Comparison of ENCODE assay signal across 27 cellular contexts in the genomic region with DNA sequence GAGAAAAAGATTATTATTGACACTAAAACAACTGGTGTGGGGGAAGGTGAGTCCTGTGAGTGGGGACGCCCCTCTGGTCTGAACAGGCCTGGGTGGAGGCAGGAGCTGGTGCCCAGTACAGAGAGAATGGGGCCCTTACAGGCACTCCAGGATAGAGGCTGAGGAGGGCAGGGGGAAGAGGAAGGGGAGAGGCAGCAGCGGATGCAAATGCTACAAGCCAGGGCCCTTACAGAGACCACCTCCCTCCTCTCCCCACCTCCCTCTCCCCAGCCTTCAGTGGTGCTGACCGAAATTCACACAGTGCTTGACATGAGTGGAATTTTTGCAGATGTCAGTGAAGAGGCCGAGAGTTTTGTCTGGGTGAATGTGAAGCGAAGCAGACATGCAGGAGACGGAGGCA. TPM values are rescaled to one million over a fixed set of nuclear protein-coding genes. Genes with fewer than 3 reads are reported as not detected.
DNase-seq lines count a peak whose midpoint lies in the region; ATAC-seq and TF ChIP-seq lines count a peak whose summit lies in the region.
"Had no signal": no experiment of that assay in that cellular context is flagged by ENCODE, and none has a peak within 500 bp of the region (broad histone marks: within the 10 kb centered on the region; RNA-seq: fewer than 3 reads in every experiment).

No MANE protein-coding gene starts in this region.

- ATAC-seq in naive thymus-derived CD8-positive, alpha-beta T cell, result no peak
- no peak for ATAC-seq in GM21737 (IDR thresholded peaks at IDR 0.05; ENCODE audit: unreplicated experiment)
- ATAC-seq: sciatic nerve had no signal

- H3K9me3 Mint-ChIP-seq in chondrocyte (ENCODE audit: low read depth) (peaks cover 4% of the 10 kb centered on the region), type B pancreatic cell (no peaks in the 10 kb centered on the region)
- H3K9me3 Mint-ChIP-seq in naive thymus-derived CD8-positive, alpha-beta T cell, result peaks cover 0 to 8% (median 0%) of the 10 kb centered on the region in 9 donors
- H3K9me3 Mint-ChIP-seq: dendritic cell treated with granulocyte-macrophage colony-stimulating factor and Interleukin-4, amounts not matched to agents 40 ng/mL and 50 ng/mL, for 4 days; stimulated activated effector memory CD8-positive, alpha-beta T cell treated with anti-CD3 and anti-CD28 coated beads, Interleukin-12 subunit alpha, Interleukin-12 subunit beta, amount 100 ng/mL, for 72 hours had no signal

- peak; percentile 54 for DNase-seq in activated CD8-positive, alpha-beta memory T cell treated with anti-CD3 and anti-CD28 coated beads for 24 hours
- no peak for DNase-seq in activated CD8-positive, alpha-beta memory T cell treated with anti-CD3 and anti-CD28 coated beads, Interleukin-2, amount 50 U/mL, for 4 hours
- DNase-seq in chondrocyte (ENCODE audit: low spot score), result peak; percentile 50
- no peak for DNase-seq in naive thymus-derived CD8-positive, alpha-beta T cell
- peak; percentile 36 for DNase-seq in type B pancreatic cell (ENCODE audit: extremely low spot score, unreplicated experiment)
- DNase-seq in SW 1271 (lab: John Stamatoyannopoulos, UW), result no peak
- DNase-seq in SIG-M5 treated with dmso at 0.1 percent for 504 hours (lab: John Stamatoyannopoulos, UW; ENCODE audit: unreplicated experiment), result no peak
- DNase-seq: activated B cell treated with CpG ODN at 0.5 μM for 24 hours, C1 segment of cervical spinal cord, foreskin fibroblast, GDM1, HCEC 1CT, hypothalamus, midbrain, NCI-H1436, NCI-H748 treated with DMSO at 0.1 percent for 48 hours, SHP77 treated with DMSO at 0.1 percent for 48 hours, T-helper 2 cell had no signal

- H3K4me3 Mint-ChIP-seq in chondrocyte (ENCODE audit: unreplicated experiment), result no peak overlapping the region
- peak overlapping the region in 7 of 10 donors; percentile 36 to 67 (median 44) for H3K4me3 Mint-ChIP-seq in naive thymus-derived CD8-positive, alpha-beta T cell
- H3K4me3 Mint-ChIP-seq in type B pancreatic cell, result no peak overlapping the region
- H3K4me3 Mint-ChIP-seq: activated CD8-positive, alpha-beta T cell treated with anti-CD3 and anti-CD28 coated beads, Interleukin-2, amount 10 ng/mL, durations not matched to agents 7 days and 5 days; dendritic cell treated with granulocyte-macrophage colony-stimulating factor and Interleukin-4, amounts not matched to agents 40 ng/mL and 50 ng/mL, for 4 days; stimulated activated effector memory CD8-positive, alpha-beta T cell treated with anti-CD3 and anti-CD28 coated beads, Interleukin-12 subunit alpha, Interleukin-12 subunit beta, amount 100 ng/mL, for 72 hours had no signal

- POLR2A ChIA-PET in naive thymus-derived CD8-positive, alpha-beta T cell (lab: Charles Lee), result interaction anchor here (0.5 kb wide), 1 partner anchor 1062 kb away, joined by 3 read pairs; no protein-coding TSS in a partner anchor

- H3K27ac Mint-ChIP-seq in chondrocyte (ENCODE audit: unreplicated experiment), result no peak overlapping the region
- peak overlapping the region in 5 of 10 donors; percentile 30 to 86 (median 72) for H3K27ac Mint-ChIP-seq in naive thymus-derived CD8-positive, alpha-beta T cell
- H3K27ac Mint-ChIP-seq in type B pancreatic cell, result peak overlapping the region; percentile 8
- H3K27ac Mint-ChIP-seq: activated B cell treated with CpG ODN at 0.5 μM for 24 hours; activated CD8-positive, alpha-beta T cell treated with anti-CD3 and anti-CD28 coated beads, Interleukin-2, amount 10 ng/mL, durations not matched to agents 7 days and 5 days; dendritic cell treated with granulocyte-macrophage colony-stimulating factor and Interleukin-4, amounts not matched to agents 40 ng/mL and 50 ng/mL, for 4 days; stimulated activated effector memory CD8-positive, alpha-beta T cell treated with anti-CD3 and anti-CD28 coated beads, Interleukin-12 subunit alpha, Interleukin-12 subunit beta, amount 100 ng/mL, for 72 hours had no signal

- H3K4me1 Mint-ChIP-seq in chondrocyte (ENCODE audit: low read depth) (peaks cover 21% of the 10 kb centered on the region), type B pancreatic cell (ENCODE audit: unreplicated experiment) (peaks cover 61% of the 10 kb centered on the region)
- peaks cover 16 to 29% (median 29%) of the 10 kb centered on the region in 4 donors for H3K4me1 Mint-ChIP-seq in naive thymus-derived CD8-positive, alpha-beta T cell

- TF ChIP-seq CTCF in chondrocyte (IDR thresholded peaks at IDR 0.05) (no peak), type B pancreatic cell (conservative IDR thresholded peaks at IDR 0.05) (no peak)

- H3K27me3 Mint-ChIP-seq in chondrocyte (ENCODE audit: low read depth) (peaks cover 28% of the 10 kb centered on the region), type B pancreatic cell (no peaks in the 10 kb centered on the region)
- H3K27me3 Mint-ChIP-seq in naive thymus-derived CD8-positive, alpha-beta T cell, result peaks cover 0 to 4% (median 2%) of the 10 kb centered on the region in 5 donors

- H3K36me3 Mint-ChIP-seq in chondrocyte (ENCODE audit: low read depth), result no peaks in the 10 kb centered on the region
- no peaks in the 10 kb centered on the region for H3K36me3 Mint-ChIP-seq in naive thymus-derived CD8-positive, alpha-beta T cell
- H3K36me3 Mint-ChIP-seq in type B pancreatic cell, result no peaks in the 10 kb centered on the region

RNA-seq across cellular contexts. Expression of gene CIB4, which starts 32.0 kb away (rescaled TPM):
- total RNA-seq in chondrocyte, result not detected in 3 replicates
- total RNA-seq in naive thymus-derived CD8-positive, alpha-beta T cell, result not detected
- not detected for polyA plus RNA-seq in naive thymus-derived CD8-positive, alpha-beta T cell
- total RNA-seq in type B pancreatic cell (ENCODE audit: low replicate concordance), result not detected in 2 replicates
- total RNA-seq: activated B cell treated with CpG ODN at 0.5 μM for 24 hours; activated CD8-positive, alpha-beta T cell treated with anti-CD3 and anti-CD28 coated beads, Interleukin-2, amount 10 ng/mL, durations not matched to agents 7 days and 5 days; kidney epithelial cell; M059J; omental fat pad; sciatic nerve; tibial nerve had no signal

Comparison
In these comparisons a context has a peak if more than half of its experiments do, and no peak if none do; other contexts are left out.
1. DNase-seq: peak in activated CD8-positive, alpha-beta memory T cell treated with anti-CD3 and anti-CD28 coated beads for 24 hours (single experiment), chondrocyte (single experiment) and type B pancreatic cell (single experiment); none in activated CD8-positive, alpha-beta memory T cell treated with anti-CD3 and anti-CD28 coated beads, Interleukin-2, amount 50 U/mL, for 4 hours (single experiment), naive thymus-derived CD8-positive, alpha-beta T cell (0 of 10), SW 1271 (0 of 2) and SIG-M5 treated with dmso at 0.1 percent for 504 hours (single experiment).
2. H3K4me3 Mint-ChIP-seq: peak in naive thymus-derived CD8-positive, alpha-beta T cell (7 of 10); none in chondrocyte (single experiment) and type B pancreatic cell (single experiment).